In genomic region chr4:23373269-23373668, GRCh38 we compare ENCODE assay signal across 1 cellular context.
A peak's percentile ranks its signal among the peaks of the same experiment; 100 is the strongest.
TF ChIP-seq lines count a peak whose summit lies in the region.

No MANE protein-coding gene starts in this region.

TF ChIP-seq in K562, 482 proteins besides CTCF, POLR2A, EP300 and RAD21 (continued from another document):
- TF ChIP-seq HSF4 (CRISPR knock-in tag; IDR thresholded peaks at IDR 0.05; ENCODE audit: borderline replicate concordance) (no peak), JUN (IDR thresholded peaks at IDR 0.05; ENCODE audit: borderline replicate concordance, low read depth, low read length) (0 out of 2 replicates have a peak, but pooled peaks have one; percentile 6), JUN (CRISPR knock-in tag; IDR thresholded peaks at IDR 0.05; ENCODE audit: borderline replicate concordance) (no peak), CREB1 (IDR thresholded peaks at IDR 0.05) (no peak), CREB1 (CRISPR knock-in tag; IDR thresholded peaks at IDR 0.05) (no peak), ZNF589 (CRISPR knock-in tag; IDR thresholded peaks at IDR 0.05; ENCODE audit: low read depth) (no peak), MAZ (CRISPR knock-in tag; conservative IDR thresholded peaks at IDR 0.05 in 1 of 2, IDR thresholded peaks at IDR 0.05 in 1 of 2) (no peak), NELFE (IDR thresholded peaks at IDR 0.05; ENCODE audit: insufficient read depth, insufficient read length) (no peak), ZNF316 (IDR thresholded peaks at IDR 0.05) (no peak), KLF1 (tag; IDR thresholded peaks at IDR 0.05) (no peak), SAP30 (IDR thresholded peaks at IDR 0.05; ENCODE audit: borderline replicate concordance, insufficient read depth, low read depth, low read length, poor library complexity, severe bottlenecking) (no peak)
- TF ChIP-seq, protein P1, sequence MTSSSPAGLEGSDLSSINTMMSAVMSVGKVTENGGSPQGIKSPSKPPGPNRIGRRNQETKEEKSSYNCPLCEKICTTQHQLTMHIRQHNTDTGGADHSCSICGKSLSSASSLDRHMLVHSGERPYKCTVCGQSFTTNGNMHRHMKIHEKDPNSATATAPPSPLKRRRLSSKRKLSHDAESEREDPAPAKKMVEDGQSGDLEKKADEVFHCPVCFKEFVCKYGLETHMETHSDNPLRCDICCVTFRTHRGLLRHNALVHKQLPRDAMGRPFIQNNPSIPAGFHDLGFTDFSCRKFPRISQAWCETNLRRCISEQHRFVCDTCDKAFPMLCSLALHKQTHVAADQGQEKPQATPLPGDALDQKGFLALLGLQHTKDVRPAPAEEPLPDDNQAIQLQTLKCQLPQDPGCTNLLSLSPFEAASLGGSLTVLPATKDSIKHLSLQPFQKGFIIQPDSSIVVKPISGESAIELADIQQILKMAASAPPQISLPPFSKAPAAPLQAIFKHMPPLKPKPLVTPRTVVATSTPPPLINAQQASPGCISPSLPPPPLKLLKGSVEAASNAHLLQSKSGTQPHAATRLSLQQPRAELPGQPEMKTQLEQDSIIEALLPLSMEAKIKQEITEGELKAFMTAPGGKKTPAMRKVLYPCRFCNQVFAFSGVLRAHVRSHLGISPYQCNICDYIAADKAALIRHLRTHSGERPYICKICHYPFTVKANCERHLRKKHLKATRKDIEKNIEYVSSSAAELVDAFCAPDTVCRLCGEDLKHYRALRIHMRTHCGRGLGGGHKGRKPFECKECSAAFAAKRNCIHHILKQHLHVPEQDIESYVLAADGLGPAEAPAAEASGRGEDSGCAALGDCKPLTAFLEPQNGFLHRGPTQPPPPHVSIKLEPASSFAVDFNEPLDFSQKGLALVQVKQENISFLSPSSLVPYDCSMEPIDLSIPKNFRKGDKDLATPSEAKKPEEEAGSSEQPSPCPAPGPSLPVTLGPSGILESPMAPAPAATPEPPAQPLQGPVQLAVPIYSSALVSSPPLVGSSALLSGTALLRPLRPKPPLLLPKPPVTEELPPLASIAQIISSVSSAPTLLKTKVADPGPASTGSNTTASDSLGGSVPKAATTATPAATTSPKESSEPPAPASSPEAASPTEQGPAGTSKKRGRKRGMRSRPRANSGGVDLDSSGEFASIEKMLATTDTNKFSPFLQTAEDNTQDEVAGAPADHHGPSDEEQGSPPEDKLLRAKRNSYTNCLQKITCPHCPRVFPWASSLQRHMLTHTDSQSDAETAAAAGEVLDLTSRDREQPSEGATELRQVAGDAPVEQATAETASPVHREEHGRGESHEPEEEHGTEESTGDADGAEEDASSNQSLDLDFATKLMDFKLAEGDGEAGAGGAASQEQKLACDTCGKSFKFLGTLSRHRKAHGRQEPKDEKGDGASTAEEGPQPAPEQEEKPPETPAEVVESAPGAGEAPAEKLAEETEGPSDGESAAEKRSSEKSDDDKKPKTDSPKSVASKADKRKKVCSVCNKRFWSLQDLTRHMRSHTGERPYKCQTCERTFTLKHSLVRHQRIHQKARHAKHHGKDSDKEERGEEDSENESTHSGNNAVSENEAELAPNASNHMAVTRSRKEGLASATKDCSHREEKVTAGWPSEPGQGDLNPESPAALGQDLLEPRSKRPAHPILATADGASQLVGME (CRISPR knock-in tag; IDR thresholded peaks at IDR 0.05), result no peak
